ENCODE assay signal across 15 cellular contexts in genomic region chr2:65922794-65923193, GRCh38.
A peak's percentile ranks its signal among the peaks of the same experiment; 100 is the strongest.
DNase-seq lines count a peak whose midpoint lies in the region; ATAC-seq and TF ChIP-seq lines count a peak whose summit lies in the region.
"Had no signal": no experiment of that assay in that cellular context is flagged by ENCODE, and none has a peak within 500 bp of the region (broad histone marks: within the 10 kb centered on the region; RNA-seq: fewer than 3 reads in every experiment).

No MANE protein-coding gene starts in this region.

- DNase-seq in fibroblast of mammary gland (ENCODE audit: low read depth): peak; percentile 36
- peak; percentile 86 for DNase-seq in prostate gland (ENCODE audit: low spot score)
- DNase-seq in putamen (ENCODE audit: low spot score): no peak
- DNase-seq in SHP77 (lab: John Stamatoyannopoulos, UW): no peak
- DNase-seq: activated CD4-positive, alpha-beta T cell treated with anti-CD3 and anti-CD28 coated beads, Interleukin-2, amount 50 U/mL, for 48 hours; activated naive CD4-positive, alpha-beta T cell treated with anti-CD3 and anti-CD28 coated beads, Interleukin-2, amount 50 U/mL, for 16 hours; CD8-positive, alpha-beta T cell; NCI-H146; ovary; stimulated activated naive CD4-positive, alpha-beta T cell had no signal

- H3K4me2 ChIP-seq in OCI-LY3 (ENCODE audit: low read length): peak overlapping the region; percentile 33; the same call in 1 of the 2 replicates

- H3K27me3 ChIP-seq in OCI-LY3 (ENCODE audit: low read depth, low read length) (no peaks in the 10 kb centered on the region; the same call in 1 of the 2 replicates), prostate gland (replicated peaks; ENCODE audit: insufficient read depth) (no peaks in the 10 kb centered on the region)
- H3K27me3 ChIP-seq: ovary had no signal

- TF ChIP-seq POLR2A in prostate gland (IDR thresholded peaks at IDR 0.05): no peak

- H4K20me1 ChIP-seq in OCI-LY3 (ENCODE audit: insufficient read depth, low read length): no peaks in the 10 kb centered on the region

- 26% methylated on average over 4 of the region's 4 CpGs for WGBS in prostate gland

- ATAC-seq in GM18511 (IDR thresholded peaks at IDR 0.05; ENCODE audit: unreplicated experiment): peak; percentile 27
- ATAC-seq in HG03159 (IDR thresholded peaks at IDR 0.05; ENCODE audit: unreplicated experiment): no peak
- no peak for ATAC-seq in GM21423 (IDR thresholded peaks at IDR 0.05; ENCODE audit: unreplicated experiment)
- ATAC-seq: CD8-positive, alpha-beta T cell had no signal

- H3K9ac ChIP-seq in OCI-LY3 (ENCODE audit: low read length): no peak overlapping the region

- intact Hi-C loops in prostate gland (cut with DNase I): no loop called here

- H3K4me3 ChIP-seq in OCI-LY3 (ENCODE audit: low read length) (no peak overlapping the region), fibroblast of mammary gland (ENCODE audit: control insufficient read depth, low read depth, low read length) (no peak overlapping the region), prostate gland (no peak overlapping the region)
- H3K4me3 ChIP-seq: coronary artery, ovary had no signal

- H2AFZ ChIP-seq in OCI-LY3 (ENCODE audit: low read depth, low read length): no peak overlapping the region; the same call in 1 of the 2 replicates

- TF ChIP-seq CTCF in OCI-LY3 (IDR thresholded peaks at IDR 0.05; ENCODE audit: low read depth, low read length) (no peak), fibroblast of mammary gland (conservative IDR thresholded peaks at IDR 0.05; ENCODE audit: control insufficient read depth, insufficient read depth, low read depth, low read length) (no peak), prostate gland (IDR thresholded peaks at IDR 0.05) (no peak)

- no peaks in the 10 kb centered on the region for H3K36me3 ChIP-seq in OCI-LY3 (replicated peaks; ENCODE audit: low read depth, low read length)
- H3K36me3 ChIP-seq in prostate gland: no peaks in the 10 kb centered on the region
- H3K36me3 ChIP-seq: ovary had no signal

- H3K4me1 ChIP-seq in OCI-LY3 (ENCODE audit: low read length): peaks cover 14% of the 10 kb centered on the region
- no peaks in the 10 kb centered on the region for H3K4me1 ChIP-seq in prostate gland (replicated peaks)

- no peaks in the 10 kb centered on the region for H3K79me2 ChIP-seq in OCI-LY3 (ENCODE audit: low read length)

- H3K27ac ChIP-seq in OCI-LY3 (ENCODE audit: low read length) (no peak overlapping the region), prostate gland (no peak overlapping the region)
- H3K27ac ChIP-seq: coronary artery, ovary had no signal

- H3K9me3 ChIP-seq in OCI-LY3 (ENCODE audit: insufficient read depth, low read length) (no peaks in the 10 kb centered on the region), prostate gland (no peaks in the 10 kb centered on the region)
- H3K9me3 ChIP-seq: ovary had no signal

Comparison
In these comparisons a context has a peak if more than half of its experiments do, and no peak if none do; other contexts are left out.
1. DNase-seq: peak in fibroblast of mammary gland (single experiment) and prostate gland (single experiment); none in putamen (single experiment) and SHP77 (0 of 2).